20 cellular contexts compared by ENCODE assay signal in genomic region chr22:25002241-25002985, GRCh38. TPM values are rescaled to one million over a fixed set of nuclear protein-coding genes. Genes with fewer than 3 reads are reported as not detected.
DNase-seq lines count a peak whose midpoint lies in the region; ATAC-seq and TF ChIP-seq lines count a peak whose summit lies in the region.
"Had no signal": no experiment of that assay in that cellular context is flagged by ENCODE, and none has a peak within 500 bp of the region (broad histone marks: within the 10 kb centered on the region; RNA-seq: fewer than 3 reads in every experiment).

No MANE protein-coding gene starts in this region.

- peaks cover 5% of the 10 kb centered on the region for H3K4me1 ChIP-seq in right cardiac atrium (ENCODE audit: control insufficient read depth, insufficient read depth, low read length)
- H3K4me1 ChIP-seq in right atrium auricular region: peaks cover 0 to 13% of the 10 kb centered on the region in 2 donors
- H3K4me1 ChIP-seq in PC-9 (replicated peaks; ENCODE audit: insufficient read depth): peaks cover 9% of the 10 kb centered on the region
- H3K4me1 ChIP-seq: SJSA1 had no signal

- peak in 1 of 2 donors; percentile 63 for ATAC-seq in right cardiac atrium
- ATAC-seq in left lobe of liver: peak; percentile 92
- no peak for ATAC-seq in HG02885 (IDR thresholded peaks at IDR 0.05; ENCODE audit: poor library complexity, unreplicated experiment)
- ATAC-seq: naive thymus-derived CD4-positive, alpha-beta T cell had no signal

- 28% methylated on average over 1 of the region's 1 CpG for WGBS in right cardiac atrium

- intact Hi-C loops in right cardiac atrium (cut with DNase I) (no loop called here), PC-9 (cut with micrococcal nuclease; ENCODE audit: unreplicated experiment) (no loop called here)

- H4K20me1 ChIP-seq in PC-9 (ENCODE audit: insufficient read depth): peaks cover 11% of the 10 kb centered on the region

- H3K9me2 ChIP-seq in PC-9 (ENCODE audit: insufficient read depth): no peaks in the 10 kb centered on the region

- POLR2A ChIA-PET in RWPE1 (lab: Yijun Ruan, JAX; ENCODE audit: low non-redundant PET) (no interaction called here), PC-9 (lab: Charles Lee; ENCODE audit: unreplicated experiment) (interaction anchor here (0.7 kb wide), 1 partner anchor 32 kb away, joined by 9 read pairs; no protein-coding TSS in a partner anchor)

- no TSS peak for BruUV-seq in PC-9 (replicated peaks; lab: Mats Ljungman, UMichigan)

- DNase-seq in right cardiac atrium: no peak
- no peak for DNase-seq in right atrium auricular region (ENCODE audit: low spot score)
- no peak for DNase-seq in RWPE1 (ENCODE audit: low spot score)
- peak; percentile 56 for DNase-seq in left lobe of liver (ENCODE audit: low spot score)
- DNase-seq in GM19240 (ENCODE audit: insufficient read length, low spot score): no peak
- no peak for DNase-seq in DMS79 treated with DMSO at 0.1 percent for 48 hours (lab: John Stamatoyannopoulos, UW)
- no peak for DNase-seq in PC-9
- DNase-seq: BE2C; caudate nucleus; erythroblast; HFFc6; naive thymus-derived CD4-positive, alpha-beta T cell; NCI-H2107; NCI-H774; stimulated activated CD4-positive, alpha-beta T cell treated with anti-CD3 and anti-CD28 coated beads, Interleukin-1b, Interleukin-23, amount 100 ng/mL, for 48 hours had no signal

- no peak for TF ChIP-seq CTCF in right atrium auricular region (IDR thresholded peaks at IDR 0.05)
- no peak for TF ChIP-seq CTCF in RWPE1 (conservative IDR thresholded peaks at IDR 0.05; ENCODE audit: low read depth)
- no peak for TF ChIP-seq CTCF in PC-9 (conservative IDR thresholded peaks at IDR 0.05)

- H2AFZ ChIP-seq in PC-9: no peak overlapping the region

- H3K4me3 ChIP-seq in right cardiac atrium (ENCODE audit: low read length): no peak overlapping the region
- no peak overlapping the region for H3K4me3 ChIP-seq in right atrium auricular region
- no peak overlapping the region for H3K4me3 ChIP-seq in PC-9
- H3K4me3 ChIP-seq: SJSA1 had no signal

- H3K79me2 ChIP-seq in PC-9 (ENCODE audit: low read depth): peaks cover 25% of the 10 kb centered on the region

- H3K4me2 ChIP-seq in PC-9: no peak overlapping the region

- H3K27ac ChIP-seq in right cardiac atrium (ENCODE audit: low read length): peak overlapping the region; percentile 42
- no peak overlapping the region for H3K27ac ChIP-seq in right atrium auricular region
- H3K27ac ChIP-seq in RWPE1: peak overlapping the region; percentile 77
- no peak overlapping the region for H3K27ac ChIP-seq in PC-9
- H3K27ac ChIP-seq: SJSA1 had no signal

- H3K9me3 ChIP-seq in right cardiac atrium (ENCODE audit: control insufficient read depth, low read length): no peaks in the 10 kb centered on the region
- no peaks in the 10 kb centered on the region for H3K9me3 ChIP-seq in right atrium auricular region
- H3K9me3 ChIP-seq in PC-9 (ENCODE audit: insufficient read depth, low read depth): no peaks in the 10 kb centered on the region
- H3K9me3 ChIP-seq: BE2C, SJSA1 had no signal

- H3K36me3 ChIP-seq in right atrium auricular region (no peaks in the 10 kb centered on the region), PC-9 (ENCODE audit: low read depth) (no peaks in the 10 kb centered on the region)
- H3K36me3 ChIP-seq: BE2C, SJSA1 had no signal

- H3K27me3 ChIP-seq in right cardiac atrium (ENCODE audit: control insufficient read depth, insufficient read depth): no peaks in the 10 kb centered on the region
- no peaks in the 10 kb centered on the region for H3K27me3 ChIP-seq in right atrium auricular region
- H3K27me3 ChIP-seq in PC-9 (ENCODE audit: insufficient read depth, low read depth): no peaks in the 10 kb centered on the region
- H3K27me3 ChIP-seq: BE2C, SJSA1 had no signal

- CTCF ChIA-PET in RWPE1 (lab: Yijun Ruan, JAX): no interaction called here
- CTCF ChIA-PET in PC-9 (lab: Charles Lee): no interaction called here

- peaks cover under 1% of the 10 kb centered on the region; the same call in 1 of the 2 replicates for H3F3A ChIP-seq in PC-9 (ENCODE audit: insufficient read depth, low read depth)

RNA-seq across cellular contexts. Expression of gene KIAA1671, which starts 49.9 kb away (rescaled TPM):
- total RNA-seq in right cardiac atrium (10 to 100 TPM; 17.3 to 24.0 (median 20.3) TPM), right atrium auricular region (10 to 100 TPM; 16.8 to 21.7 TPM), left lobe of liver (38.9 TPM), PC-9 (2021) (44.3 and 47.7 TPM in 2 replicates)
- polyA plus RNA-seq in right cardiac atrium: 7.5 TPM

RNA-seq across cellular contexts. Expression of gene LHFPL7, which starts 55.9 kb away (rescaled TPM):
- total RNA-seq in right cardiac atrium (not detected), right atrium auricular region (not detected), left lobe of liver (not detected), PC-9 (2021) (not detected in 2 replicates)
- polyA plus RNA-seq in right cardiac atrium: not detected
- total RNA-seq: Daoy; HFFc6; kidney epithelial cell; naive thymus-derived CD4-positive, alpha-beta T cell; temporal lobe had no signal
- polyA plus RNA-seq: naive thymus-derived CD4-positive, alpha-beta T cell had no signal

Comparison
In these comparisons a context has a peak if more than half of its experiments do, and no peak if none do; other contexts are left out.
1. H3K27ac ChIP-seq: peak in right cardiac atrium (single experiment) and RWPE1 (single experiment); none in right atrium auricular region (0 of 2) and PC-9 (single experiment).